Comparison of ENCODE assay signal across 1 cellular context in the genomic region with DNA sequence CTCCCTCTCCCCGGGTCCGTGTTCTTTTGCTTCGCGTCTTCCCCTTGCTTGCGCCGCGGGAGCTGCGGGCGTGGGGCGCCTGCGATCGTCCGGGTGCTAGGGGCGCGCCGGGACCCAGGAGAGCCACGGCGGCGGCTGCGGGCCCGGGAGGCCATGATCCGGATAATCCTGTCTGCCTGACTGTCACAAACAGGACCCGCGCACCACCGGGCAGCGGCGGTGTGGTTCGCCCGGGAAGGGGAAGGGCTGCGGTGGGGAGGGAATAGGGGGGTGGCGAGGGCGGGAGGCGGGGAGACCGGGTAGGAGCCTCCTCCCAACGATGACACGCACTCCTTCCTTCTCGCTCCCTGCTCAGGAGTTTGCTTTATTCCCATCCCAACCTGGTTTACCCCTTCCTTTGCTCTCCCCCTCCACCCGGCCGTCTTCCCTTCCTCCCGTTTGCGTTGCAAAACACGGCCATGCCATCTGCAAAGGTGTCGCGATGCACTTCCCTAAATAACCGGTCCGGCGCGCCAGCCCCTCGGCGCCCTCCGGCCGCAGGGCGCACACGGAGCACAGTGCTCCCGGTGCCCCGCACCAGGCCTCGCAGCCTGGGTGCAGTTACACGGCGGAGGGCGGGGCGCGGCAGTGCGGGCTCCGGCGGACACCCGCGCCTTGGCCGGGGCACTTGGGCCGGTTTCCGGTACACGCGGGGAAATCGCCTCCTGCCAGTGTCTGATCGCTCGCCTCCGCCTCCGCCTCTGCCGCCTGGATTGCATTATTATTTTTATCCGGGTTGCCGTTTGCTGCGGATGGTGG.
TF ChIP-seq lines count a peak whose summit lies in the region.

No MANE protein-coding gene starts in this region.

TF ChIP-seq in HEK293, 187 proteins besides CTCF, POLR2A, EP300 and RAD21:
- no peak for TF ChIP-seq ZNF416 (tag by site-specific recombination; IDR thresholded peaks at IDR 0.05)
- peak; percentile 44 for TF ChIP-seq ZNF366 (tag by site-specific recombination; conservative IDR thresholded peaks at IDR 0.05)
- no peak for TF ChIP-seq PRDM1 (tag by site-specific recombination; IDR thresholded peaks at IDR 0.05)
- TF ChIP-seq ZNF529 (tag by site-specific recombination; IDR thresholded peaks at IDR 0.05; ENCODE audit: insufficient replicate concordance) = no peak
- peak; percentile 84 for TF ChIP-seq ZNF600 (tag by site-specific recombination; IDR thresholded peaks at IDR 0.05)
- TF ChIP-seq GLIS2 (tag by site-specific recombination; IDR thresholded peaks at IDR 0.05) = peak; percentile 70; the same call in 1 of the 2 replicates
- TF ChIP-seq ZNF302 (tag by site-specific recombination; IDR thresholded peaks at IDR 0.05; ENCODE audit: low read depth) = no peak
- 0 out of 2 replicates have a peak, but pooled peaks have one; percentile 23 for TF ChIP-seq ZSCAN30 (tag by site-specific recombination; IDR thresholded peaks at IDR 0.05)
- TF ChIP-seq IKZF3 (tag by site-specific recombination; IDR thresholded peaks at IDR 0.05) = peak; percentile 69; the same call in 1 of the 2 replicates
- no peak for TF ChIP-seq ZNF324 (tag by site-specific recombination; IDR thresholded peaks at IDR 0.05)
- TF ChIP-seq, protein P1, sequence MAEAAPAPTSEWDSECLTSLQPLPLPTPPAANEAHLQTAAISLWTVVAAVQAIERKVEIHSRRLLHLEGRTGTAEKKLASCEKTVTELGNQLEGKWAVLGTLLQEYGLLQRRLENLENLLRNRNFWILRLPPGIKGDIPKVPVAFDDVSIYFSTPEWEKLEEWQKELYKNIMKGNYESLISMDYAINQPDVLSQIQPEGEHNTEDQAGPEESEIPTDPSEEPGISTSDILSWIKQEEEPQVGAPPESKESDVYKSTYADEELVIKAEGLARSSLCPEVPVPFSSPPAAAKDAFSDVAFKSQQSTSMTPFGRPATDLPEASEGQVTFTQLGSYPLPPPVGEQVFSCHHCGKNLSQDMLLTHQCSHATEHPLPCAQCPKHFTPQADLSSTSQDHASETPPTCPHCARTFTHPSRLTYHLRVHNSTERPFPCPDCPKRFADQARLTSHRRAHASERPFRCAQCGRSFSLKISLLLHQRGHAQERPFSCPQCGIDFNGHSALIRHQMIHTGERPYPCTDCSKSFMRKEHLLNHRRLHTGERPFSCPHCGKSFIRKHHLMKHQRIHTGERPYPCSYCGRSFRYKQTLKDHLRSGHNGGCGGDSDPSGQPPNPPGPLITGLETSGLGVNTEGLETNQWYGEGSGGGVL (tag by site-specific recombination; IDR thresholded peaks at IDR 0.05) = peak; percentile 81
- TF ChIP-seq ZBTB48 (tag by site-specific recombination; IDR thresholded peaks at IDR 0.05) = no peak
- TF ChIP-seq ZBTB7A (tag by site-specific recombination; IDR thresholded peaks at IDR 0.05; ENCODE audit: low read depth) = no peak
- TF ChIP-seq WT1 (tag by site-specific recombination; IDR thresholded peaks at IDR 0.05) = peak; percentile 44; the same call in 1 of the 2 replicates
- 0 out of 2 replicates have a peak, but pooled peaks have one; percentile 64 for TF ChIP-seq ZNF10 (tag by site-specific recombination; IDR thresholded peaks at IDR 0.05)
- 0 out of 2 replicates have a peak, but pooled peaks have one; percentile 9 for TF ChIP-seq ZEB2 (tag by site-specific recombination; IDR thresholded peaks at IDR 0.05)
- no peak for TF ChIP-seq ZNF501 (tag by site-specific recombination; IDR thresholded peaks at IDR 0.05)
- no peak for TF ChIP-seq ZNF202 (tag by site-specific recombination; IDR thresholded peaks at IDR 0.05; ENCODE audit: borderline replicate concordance)
- TF ChIP-seq PBX3 (CRISPR knock-in tag; IDR thresholded peaks at IDR 0.05) = peak; percentile 46; the same call in 1 of the 2 replicates
- peak; percentile 31; the same call in 1 of the 2 replicates for TF ChIP-seq KLF16 (tag by site-specific recombination; IDR thresholded peaks at IDR 0.05)
- no peak; the same call in 1 of the 2 replicates for TF ChIP-seq ZNF335 (tag by site-specific recombination; conservative IDR thresholded peaks at IDR 0.05)
- peak; percentile 10 for TF ChIP-seq PATZ1 (tag by site-specific recombination; IDR thresholded peaks at IDR 0.05)
- peak; percentile 65 for TF ChIP-seq SP2 (tag by site-specific recombination; IDR thresholded peaks at IDR 0.05)
- TF ChIP-seq SP3 (tag by site-specific recombination; IDR thresholded peaks at IDR 0.05) = peak; percentile 71
- TF ChIP-seq KLF1 (tag by site-specific recombination; IDR thresholded peaks at IDR 0.05) = peak; percentile 8; the same call in 1 of the 2 replicates
- peak; percentile 66 for TF ChIP-seq ZBTB26 (tag by site-specific recombination; optimal IDR thresholded peaks at IDR 0.05)
- peak; percentile 84; the same call in 1 of the 2 replicates for TF ChIP-seq ZBTB20 (tag by site-specific recombination; IDR thresholded peaks at IDR 0.05)
- TF ChIP-seq PRDM10 (tag by site-specific recombination; IDR thresholded peaks at IDR 0.05) = peak; percentile 86
- TF ChIP-seq ZBTB8A (tag by site-specific recombination; IDR thresholded peaks at IDR 0.05) = peak; percentile 97
- no peak for TF ChIP-seq EGR2 (tag by site-specific recombination; IDR thresholded peaks at IDR 0.05; ENCODE audit: low read depth)
- TF ChIP-seq ZFP37 (tag by site-specific recombination; IDR thresholded peaks at IDR 0.05) = no peak
- TF ChIP-seq, protein P2, sequence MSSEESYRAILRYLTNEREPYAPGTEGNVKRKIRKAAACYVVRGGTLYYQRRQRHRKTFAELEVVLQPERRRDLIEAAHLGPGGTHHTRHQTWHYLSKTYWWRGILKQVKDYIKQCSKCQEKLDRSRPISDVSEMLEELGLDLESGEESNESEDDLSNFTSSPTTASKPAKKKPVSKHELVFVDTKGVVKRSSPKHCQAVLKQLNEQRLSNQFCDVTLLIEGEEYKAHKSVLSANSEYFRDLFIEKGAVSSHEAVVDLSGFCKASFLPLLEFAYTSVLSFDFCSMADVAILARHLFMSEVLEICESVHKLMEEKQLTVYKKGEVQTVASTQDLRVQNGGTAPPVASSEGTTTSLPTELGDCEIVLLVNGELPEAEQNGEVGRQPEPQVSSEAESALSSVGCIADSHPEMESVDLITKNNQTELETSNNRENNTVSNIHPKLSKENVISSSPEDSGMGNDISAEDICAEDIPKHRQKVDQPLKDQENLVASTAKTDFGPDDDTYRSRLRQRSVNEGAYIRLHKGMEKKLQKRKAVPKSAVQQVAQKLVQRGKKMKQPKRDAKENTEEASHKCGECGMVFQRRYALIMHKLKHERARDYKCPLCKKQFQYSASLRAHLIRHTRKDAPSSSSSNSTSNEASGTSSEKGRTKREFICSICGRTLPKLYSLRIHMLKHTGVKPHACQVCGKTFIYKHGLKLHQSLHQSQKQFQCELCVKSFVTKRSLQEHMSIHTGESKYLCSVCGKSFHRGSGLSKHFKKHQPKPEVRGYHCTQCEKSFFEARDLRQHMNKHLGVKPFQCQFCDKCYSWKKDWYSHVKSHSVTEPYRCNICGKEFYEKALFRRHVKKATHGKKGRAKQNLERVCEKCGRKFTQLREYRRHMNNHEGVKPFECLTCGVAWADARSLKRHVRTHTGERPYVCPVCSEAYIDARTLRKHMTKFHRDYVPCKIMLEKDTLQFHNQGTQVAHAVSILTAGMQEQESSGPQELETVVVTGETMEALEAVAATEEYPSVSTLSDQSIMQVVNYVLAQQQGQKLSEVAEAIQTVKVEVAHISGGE (tag by site-specific recombination; conservative IDR thresholded peaks at IDR 0.05; ENCODE audit: low read depth) = peak; percentile 25; the same call in 1 of the 2 replicates
- TF ChIP-seq ZFHX2 (tag by site-specific recombination; conservative IDR thresholded peaks at IDR 0.05) = 0 out of 2 replicates have a peak, but pooled peaks have one; percentile 7
- TF ChIP-seq, protein P3, sequence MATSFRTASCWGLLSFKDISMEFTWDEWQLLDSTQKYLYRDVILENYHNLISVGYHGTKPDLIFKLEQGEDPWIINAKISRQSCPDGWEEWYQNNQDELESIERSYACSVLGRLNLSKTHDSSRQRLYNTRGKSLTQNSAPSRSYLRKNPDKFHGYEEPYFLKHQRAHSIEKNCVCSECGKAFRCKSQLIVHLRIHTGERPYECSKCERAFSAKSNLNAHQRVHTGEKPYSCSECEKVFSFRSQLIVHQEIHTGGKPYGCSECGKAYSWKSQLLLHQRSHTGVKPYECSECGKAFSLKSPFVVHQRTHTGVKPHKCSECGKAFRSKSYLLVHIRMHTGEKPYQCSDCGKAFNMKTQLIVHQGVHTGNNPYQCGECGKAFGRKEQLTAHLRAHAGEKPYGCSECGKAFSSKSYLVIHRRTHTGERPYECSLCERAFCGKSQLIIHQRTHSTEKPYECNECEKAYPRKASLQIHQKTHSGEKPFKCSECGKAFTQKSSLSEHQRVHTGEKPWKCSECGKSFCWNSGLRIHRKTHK (tag by site-specific recombination; IDR thresholded peaks at IDR 0.05) = no peak
- no peak for TF ChIP-seq ZNF707 (tag by site-specific recombination; IDR thresholded peaks at IDR 0.05)
- 0 out of 2 replicates have a peak, but pooled peaks have one; percentile 44 for TF ChIP-seq KLF8 (tag by site-specific recombination; IDR thresholded peaks at IDR 0.05)
- TF ChIP-seq ZNF404 (tag by site-specific recombination; IDR thresholded peaks at IDR 0.05) = no peak
- no peak for TF ChIP-seq ZNF692 (tag by site-specific recombination; IDR thresholded peaks at IDR 0.05)
- TF ChIP-seq ZNF701 (tag by site-specific recombination; IDR thresholded peaks at IDR 0.05) = no peak
